In the genomic region with DNA sequence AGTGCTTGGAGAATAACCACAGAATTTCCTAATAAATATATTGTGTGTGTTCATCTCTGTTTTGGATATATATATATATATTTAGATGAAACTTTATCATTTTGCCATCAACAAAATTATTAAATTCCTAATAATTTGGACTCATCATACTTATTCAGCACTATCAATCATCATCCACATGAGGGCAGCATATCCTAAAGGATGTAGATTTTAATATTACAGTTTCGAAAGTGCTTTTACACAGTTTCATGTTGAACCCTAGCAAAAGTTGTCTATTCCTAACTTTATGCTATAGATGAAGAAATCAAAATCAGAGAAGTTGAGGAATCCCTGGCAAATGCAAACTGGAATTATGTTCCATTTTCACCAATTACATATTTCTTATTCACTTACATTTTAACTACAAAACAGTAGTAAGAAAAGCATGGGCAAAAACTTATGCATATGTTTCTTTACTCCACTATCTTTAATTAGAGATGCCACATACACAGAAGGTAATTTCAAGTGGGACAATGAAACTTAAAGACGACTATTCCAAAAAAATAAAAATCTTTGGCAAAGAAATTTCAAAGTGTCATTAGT, we compare ENCODE assay signal across 1 cellular context.
TF ChIP-seq lines count a peak whose summit lies in the region.

No MANE protein-coding gene starts in this region.

TF ChIP-seq in H1, 55 proteins besides CTCF, POLR2A, EP300 and RAD21:
- TF ChIP-seq CBX8 (IDR thresholded peaks at IDR 0.05; ENCODE audit: borderline replicate concordance, low read depth, low read length) (no peak), ASH2L (IDR thresholded peaks at IDR 0.05; ENCODE audit: low read length) (no peak), CHD1 (IDR thresholded peaks at IDR 0.05; ENCODE audit: low read depth, low read length) (no peak), RFX5 (IDR thresholded peaks at IDR 0.05; ENCODE audit: borderline replicate concordance, low read depth, low read length) (no peak)
